34 cellular contexts compared by ENCODE assay signal in genomic region chr3:71881041-71881440, GRCh38.
"Had no signal": no experiment of that assay in that cellular context is flagged by ENCODE, and none has a peak within 500 bp of the region (broad histone marks: within the 10 kb centered on the region; RNA-seq: fewer than 3 reads in every experiment).

No MANE protein-coding gene starts in this region.

- H3K4me3 Mint-ChIP-seq: activated CD4-positive, alpha-beta memory T cell treated with anti-CD3 and anti-CD28 coated beads for 36 hours; activated CD4-positive, alpha-beta T cell treated with anti-CD3 and anti-CD28 coated beads for 36 hours; activated CD8-positive, alpha-beta memory T cell treated with anti-CD3 and anti-CD28 coated beads, Interleukin-2, amount 10 ng/mL, durations not matched to agents 7 days and 5 days; activated naive CD4-positive, alpha-beta T cell treated with anti-CD3 and anti-CD28 coated beads, Interleukin-2, amount 10 ng/mL, durations not matched to agents 7 days and 5 days; activated naive CD8-positive, alpha-beta T cell; activated naive CD8-positive, alpha-beta T cell treated with anti-CD3 and anti-CD28 coated beads, Interleukin-2, amount 50 U/mL, for 24 hours had no signal

- ATAC-seq: activated CD4-positive, alpha-beta T cell treated with anti-CD3 and anti-CD28 coated beads for 36 hours; activated CD4-positive, CD25-positive, alpha-beta regulatory T cell treated with anti-CD3 and anti-CD28 coated beads, Interleukin-2, amount 50 U/mL, for 24 hours; activated CD8-positive, alpha-beta memory T cell treated with anti-CD3 and anti-CD28 coated beads, Interleukin-2, amount 10 ng/mL, durations not matched to agents 7 days and 5 days; activated naive CD8-positive, alpha-beta T cell treated with anti-CD3 and anti-CD28 coated beads, Interleukin-2, amount 50 U/mL, for 24 hours had no signal

- DNase-seq: activated CD4-positive, alpha-beta memory T cell treated with anti-CD3 and anti-CD28 coated beads for 36 hours; activated CD4-positive, alpha-beta T cell treated with anti-CD3 and anti-CD28 coated beads for 36 hours; activated CD4-positive, alpha-beta T cell treated with anti-CD3 and anti-CD28 coated beads, Interleukin-2, amount 50 U/mL, for 1 hour; activated CD8-positive, alpha-beta memory T cell treated with anti-CD3 and anti-CD28 coated beads for 24 hours; activated CD8-positive, alpha-beta memory T cell treated with anti-CD3 and anti-CD28 coated beads, Interleukin-2, amount 10 ng/mL, durations not matched to agents 7 days and 5 days; activated CD8-positive, alpha-beta memory T cell treated with anti-CD3 and anti-CD28 coated beads, Interleukin-2, amount 50 U/mL, for 48 hours; activated effector memory CD4-positive, alpha-beta T cell treated with Interleukin-2 at 50 U/mL for 16 hours; activated naive CD4-positive, alpha-beta T cell treated with anti-CD3 and anti-CD28 coated beads, Interleukin-2, amount 10 ng/mL, durations not matched to agents 7 days and 5 days; activated naive CD8-positive, alpha-beta T cell treated with anti-CD3 and anti-CD28 coated beads, Interleukin-2, amount 50 U/mL, for 24 hours; activated T-cell treated with anti-CD3 and anti-CD28 coated beads, Interleukin-2, amount 50 U/mL, for 48 hours; amniotic stem cell; NCI-H1092 treated with DMSO at 0.1 percent for 48 hours; NCI-H1417; NCI-H146; NCI-H187; NCI-H2029 treated with DMSO at 0.1 percent for 48 hours; NCI-H2107; NCI-H2171; NCI-H510A; NCI-H526; NCI-H748 treated with DMSO at 0.1 percent for 48 hours; NK-92 treated with Interleukin-12 subunit alpha and Interleukin-12 subunit beta, amount 100 ng/mL, for 24 hours; PC-9; Right ventricle myocardium superior; SW 1271; T-helper 1 cell; T-helper 2 cell; T-helper 9 cell had no signal

- H3K27ac ChIP-seq: ascending aorta, breast epithelium, KMS-11, PC-9, VCaP had no signal

- H3K36me3 ChIP-seq: ascending aorta, breast epithelium had no signal

- H3K36me3 Mint-ChIP-seq: activated CD4-positive, alpha-beta memory T cell treated with anti-CD3 and anti-CD28 coated beads for 36 hours; activated CD8-positive, alpha-beta memory T cell treated with anti-CD3 and anti-CD28 coated beads, Interleukin-2, amount 10 ng/mL, durations not matched to agents 7 days and 5 days; activated naive CD4-positive, alpha-beta T cell treated with anti-CD3 and anti-CD28 coated beads, Interleukin-2, amount 10 ng/mL, durations not matched to agents 7 days and 5 days; activated naive CD8-positive, alpha-beta T cell had no signal

- H3K9me3 Mint-ChIP-seq: activated CD4-positive, alpha-beta memory T cell treated with anti-CD3 and anti-CD28 coated beads for 36 hours; activated naive CD4-positive, alpha-beta T cell treated with anti-CD3 and anti-CD28 coated beads, Interleukin-2, amount 10 ng/mL, durations not matched to agents 7 days and 5 days; activated naive CD8-positive, alpha-beta T cell treated with anti-CD3 and anti-CD28 coated beads, Interleukin-2, amount 50 U/mL, for 24 hours had no signal

- H3K4me2 ChIP-seq: KMS-11, PC-9 had no signal

- H3K4me1 Mint-ChIP-seq: activated CD4-positive, alpha-beta T cell treated with anti-CD3 and anti-CD28 coated beads for 36 hours; activated CD8-positive, alpha-beta memory T cell treated with anti-CD3 and anti-CD28 coated beads, Interleukin-2, amount 10 ng/mL, durations not matched to agents 7 days and 5 days; activated naive CD4-positive, alpha-beta T cell treated with anti-CD3 and anti-CD28 coated beads, Interleukin-2, amount 10 ng/mL, durations not matched to agents 7 days and 5 days; activated naive CD8-positive, alpha-beta T cell treated with anti-CD3 and anti-CD28 coated beads, Interleukin-2, amount 50 U/mL, for 24 hours had no signal

- H3K4me1 ChIP-seq: ascending aorta, breast epithelium had no signal

- H3K4me3 ChIP-seq: ascending aorta, breast epithelium, PC-9 had no signal

- H3K27ac Mint-ChIP-seq: activated CD4-positive, alpha-beta memory T cell treated with anti-CD3 and anti-CD28 coated beads for 36 hours; activated CD4-positive, alpha-beta T cell treated with anti-CD3 and anti-CD28 coated beads for 36 hours; activated CD8-positive, alpha-beta memory T cell treated with anti-CD3 and anti-CD28 coated beads, Interleukin-2, amount 10 ng/mL, durations not matched to agents 7 days and 5 days; activated naive CD4-positive, alpha-beta T cell treated with anti-CD3 and anti-CD28 coated beads, Interleukin-2, amount 10 ng/mL, durations not matched to agents 7 days and 5 days; activated naive CD8-positive, alpha-beta T cell; activated naive CD8-positive, alpha-beta T cell treated with anti-CD3 and anti-CD28 coated beads, Interleukin-2, amount 50 U/mL, for 24 hours had no signal

- H3K27me3 ChIP-seq: ascending aorta, breast epithelium had no signal

- H2AFZ ChIP-seq: PC-9 had no signal

- H3K9ac ChIP-seq: KMS-11 had no signal

- H3K9me3 ChIP-seq: ascending aorta, breast epithelium had no signal
